36 cellular contexts compared by ENCODE assay signal in genomic region chr13:41782086-41782485, GRCh38.
DNase-seq lines count a peak whose midpoint lies in the region; ATAC-seq, FAIRE-seq and TF ChIP-seq lines count a peak whose summit lies in the region.
"Had no signal": no experiment of that assay in that cellular context is flagged by ENCODE, and none has a peak within 500 bp of the region (broad histone marks: within the 10 kb centered on the region; RNA-seq: fewer than 3 reads in every experiment).

No MANE protein-coding gene starts in this region.

- intact Hi-C loops in HepG2 (cut with micrococcal nuclease; ENCODE audit: unreplicated experiment) = no loop called here
- intact Hi-C loops in right lobe of liver (cut with DNase I) = no loop called here

- H2AFZ ChIP-seq in HepG2 (ENCODE audit: low read length) (no peak overlapping the region), neural cell (ENCODE audit: low read depth, low read length) (peak overlapping the region; percentile 28)

- H3K36me3 ChIP-seq in HepG2 (replicated peaks in 1 of 2; ENCODE audit: control insufficient read depth in 1 of 2, insufficient read depth in 2 of 2, low read length in 2 of 2) (peaks cover 0 to 6% of the 10 kb centered on the region in 2 experiments; a peak in 1 of 5 replicates), right lobe of liver (no peaks in the 10 kb centered on the region), neural cell (ENCODE audit: insufficient read depth, low read length) (no peaks in the 10 kb centered on the region)
- H3K36me3 ChIP-seq: BE2C, thoracic aorta had no signal

- no peaks in the 10 kb centered on the region for H4K20me1 ChIP-seq in HepG2 (ENCODE audit: insufficient read depth, low read length)
- H4K20me1 ChIP-seq in neural cell (ENCODE audit: insufficient read depth) = no peaks in the 10 kb centered on the region

- no peak for TF ChIP-seq POLR2A in HepG2 (IDR thresholded peaks at IDR 0.05; ENCODE audit: insufficient read depth in 1 of 2, low read depth in 2 of 2, low read length in 2 of 2)
- TF ChIP-seq POLR2A in right lobe of liver (IDR thresholded peaks at IDR 0.05) = no peak

- TF ChIP-seq RAD21 in HepG2 (CRISPR knock-in tag; IDR thresholded peaks at IDR 0.05) = no peak
- no peak for TF ChIP-seq RAD21 in neural cell (conservative IDR thresholded peaks at IDR 0.05)

- 69% methylated on average over 1 of the region's 1 CpG for WGBS in HepG2 (ENCODE audit: low lambda C conversion rate)
- WGBS in right lobe of liver (ENCODE audit: insufficient coverage, low coverage, low lambda C conversion rate, missing lambda C conversion rate) = 100% methylated on average over 1 of the region's 1 CpG

- TF ChIP-seq EP300 in HepG2 (IDR thresholded peaks at IDR 0.05; ENCODE audit: low read depth in 2 of 2, low read length in 2 of 2) (no peak), HepG2 (CRISPR knock-in tag; IDR thresholded peaks at IDR 0.05; ENCODE audit: borderline replicate concordance) (no peak), neural cell (conservative IDR thresholded peaks at IDR 0.05; ENCODE audit: poor library complexity, severe bottlenecking) (no peak)

- no peak overlapping the region for H3K4me3 Mint-ChIP-seq in T-cell
- H3K4me3 Mint-ChIP-seq: activated naive CD8-positive, alpha-beta T cell treated with anti-CD3 and anti-CD28 coated beads, Interleukin-2, amount 50 U/mL, for 24 hours; activated T-cell treated with anti-CD3 and anti-CD28 coated beads, Interleukin-2, amount 50 U/mL, for 72 hours; CD8-positive, alpha-beta T cell; effector memory CD8-positive, alpha-beta T cell; T-helper 2 cell treated with Interferon-gamma antibody and Interleukin-4, amounts not matched to agents 5 μg/mL and 100 μg/mL, for 36 hours had no signal

- H3K27ac ChIP-seq in HepG2 (ENCODE audit: extremely low read length, insufficient read depth, low read length) (peak overlapping the region; percentile 13), right lobe of liver (no peak overlapping the region), neural cell (ENCODE audit: low read length) (no peak overlapping the region)
- H3K27ac ChIP-seq: HL-60, KMS-11, thoracic aorta had no signal

- H3K4me2 ChIP-seq in HepG2 (ENCODE audit: low read depth, low read length) (no peak overlapping the region), neural cell (ENCODE audit: low read length) (no peak overlapping the region)
- H3K4me2 ChIP-seq: KMS-11 had no signal

- H3K9ac ChIP-seq in HepG2 (ENCODE audit: insufficient read depth, low read depth, low read length) = no peak overlapping the region
- no peak overlapping the region for H3K9ac ChIP-seq in neural cell (ENCODE audit: low read length)
- H3K9ac ChIP-seq: KMS-11 had no signal

- peak; percentile 24 for DNase-seq in HepG2 (ENCODE audit: low spot score)
- DNase-seq in right lobe of liver = no peak
- peak; percentile 57 for DNase-seq in foreskin melanocyte
- DNase-seq in NCI-H146 treated with DMSO at 0.1 percent for 48 hours (lab: John Stamatoyannopoulos, UW; ENCODE audit: unreplicated experiment) = no peak
- no peak for DNase-seq in NCI-H2227 (lab: John Stamatoyannopoulos, UW; ENCODE audit: unreplicated experiment)
- no peak for DNase-seq in T-cell
- DNase-seq: ACHN; activated CD4-positive, alpha-beta T cell treated with anti-CD3 and anti-CD28 coated beads, Interleukin-2, amount 50 U/mL, for 48 hours; activated CD4-positive, CD25-positive, alpha-beta regulatory T cell treated with anti-CD3 and anti-CD28 coated beads, Interleukin-2, amount 50 U/mL, for 72 hours; activated naive CD4-positive, alpha-beta T cell; activated naive CD8-positive, alpha-beta T cell treated with anti-CD3 and anti-CD28 coated beads, Interleukin-2, amount 50 U/mL, for 24 hours; activated T-cell treated with anti-CD3 and anti-CD28 coated beads, Interleukin-2, amount 50 U/mL, for 72 hours; BE2C; CD8-positive, alpha-beta T cell; central memory CD4-positive, alpha-beta T cell; cortex of kidney; DMS 273 treated with DMSO at 0.1 percent for 48 hours; effector memory CD8-positive, alpha-beta T cell; EL; erythroblast; HCEC 1CT; kidney glomerular epithelial cell; MM.1S; NCI-H2029; NCI-H2227 treated with DMSO at 0.1 percent for 48 hours; NCI-H526 treated with DMSO at 0.1 percent for 48 hours; PC-3; posterior cingulate gyrus; stimulated activated naive CD8-positive, alpha-beta T cell treated with anti-CD3 and anti-CD28 coated beads, Interleukin-15, Interleukin-2, amounts not matched to agents 100 U/mL and 50 U/mL, for 24 hours had no signal

- no peak overlapping the region for H3K27ac Mint-ChIP-seq in T-cell
- H3K27ac Mint-ChIP-seq: activated naive CD8-positive, alpha-beta T cell treated with anti-CD3 and anti-CD28 coated beads, Interleukin-2, amount 50 U/mL, for 24 hours; activated T-cell treated with anti-CD3 and anti-CD28 coated beads, Interleukin-2, amount 50 U/mL, for 72 hours; CD8-positive, alpha-beta T cell; effector memory CD8-positive, alpha-beta T cell; T-helper 2 cell treated with Interferon-gamma antibody and Interleukin-4, amounts not matched to agents 5 μg/mL and 100 μg/mL, for 36 hours had no signal

- no peaks in the 10 kb centered on the region for H3K9me2 ChIP-seq in neural cell (ENCODE audit: insufficient read depth, low read length)

- no TSS peak for BruUV-seq in HepG2 (replicated peaks; lab: Mats Ljungman, UMichigan)

- no peaks in the 10 kb centered on the region for H3K9me3 ChIP-seq in HepG2 (ENCODE audit: low read length)
- H3K9me3 ChIP-seq in right lobe of liver = no peaks in the 10 kb centered on the region
- H3K9me3 ChIP-seq in neural cell (ENCODE audit: low read length) = no peaks in the 10 kb centered on the region
- H3K9me3 ChIP-seq: BE2C, thoracic aorta had no signal

- TF ChIP-seq CTCF in HepG2 (CRISPR knock-in tag; IDR thresholded peaks at IDR 0.05) (no peak), right lobe of liver (IDR thresholded peaks at IDR 0.05) (no peak), neural cell (IDR thresholded peaks at IDR 0.05; ENCODE audit: poor library complexity, severe bottlenecking) (no peak)

- no peaks in the 10 kb centered on the region for H3K27me3 Mint-ChIP-seq in T-cell
- H3K27me3 Mint-ChIP-seq: activated naive CD8-positive, alpha-beta T cell treated with anti-CD3 and anti-CD28 coated beads, Interleukin-2, amount 50 U/mL, for 24 hours; effector memory CD8-positive, alpha-beta T cell had no signal

- H3K4me1 ChIP-seq in HepG2 (ENCODE audit: insufficient read depth, low read length) = peaks cover 21% of the 10 kb centered on the region
- H3K4me1 ChIP-seq in right lobe of liver = no peaks in the 10 kb centered on the region

- CTCF ChIA-PET in HepG2 (lab: Yijun Ruan, JAX; ENCODE audit: low intra/inter-chr PET ratio, low total read pairs) (no interaction called here), T-cell (lab: Charles Lee) (no interaction called here)

- H3K4me3 ChIP-seq in HepG2 (replicated peaks in 1 of 3; ENCODE audit: insufficient read depth in 1 of 3, low read depth in 2 of 3, low read length in 3 of 3) = no peak overlapping the region
- H3K4me3 ChIP-seq in right lobe of liver = no peak overlapping the region
- H3K4me3 ChIP-seq in neural cell (ENCODE audit: low read length) = no peak overlapping the region
- H3K4me3 ChIP-seq: thoracic aorta had no signal

- in situ Hi-C loops in HepG2 (cut with HindIII; ENCODE audit: extremely low pct_ligation_motif_present, low pct_unique_long_range_greater_than_20kb) = no loop called here

- no peaks in the 10 kb centered on the region for H3K9me3 Mint-ChIP-seq in T-cell
- H3K9me3 Mint-ChIP-seq: activated naive CD8-positive, alpha-beta T cell treated with anti-CD3 and anti-CD28 coated beads, Interleukin-2, amount 50 U/mL, for 24 hours; activated T-cell treated with anti-CD3 and anti-CD28 coated beads, Interleukin-2, amount 50 U/mL, for 72 hours; CD8-positive, alpha-beta T cell; effector memory CD8-positive, alpha-beta T cell; T-helper 2 cell treated with Interferon-gamma antibody and Interleukin-4, amounts not matched to agents 5 μg/mL and 100 μg/mL, for 36 hours had no signal

- H3K79me2 ChIP-seq in HepG2 (ENCODE audit: insufficient read depth, low read length) (no peaks in the 10 kb centered on the region), neural cell (replicated peaks; ENCODE audit: insufficient read depth, low read length) (no peaks in the 10 kb centered on the region)

- no peak for ATAC-seq in HepG2
- no peak for ATAC-seq in right lobe of liver
- ATAC-seq in HG03139 (IDR thresholded peaks at IDR 0.05; ENCODE audit: unreplicated experiment) = no peak
- no peak for ATAC-seq in T-cell (replicated peaks in 1 of 4)
- ATAC-seq: activated naive CD8-positive, alpha-beta T cell treated with anti-CD3 and anti-CD28 coated beads, Interleukin-2, amount 50 U/mL, for 24 hours; activated T-cell treated with anti-CD3 and anti-CD28 coated beads, Interleukin-2, amount 50 U/mL, for 72 hours; CD8-positive, alpha-beta T cell; effector memory CD8-positive, alpha-beta T cell; stimulated activated naive CD8-positive, alpha-beta T cell treated with anti-CD3 and anti-CD28 coated beads, Interleukin-15, Interleukin-2, amounts not matched to agents 100 U/mL and 50 U/mL, for 24 hours had no signal

- peaks cover 20% of the 10 kb centered on the region for H3K36me3 Mint-ChIP-seq in T-cell

- H3F3A ChIP-seq in neural cell (ENCODE audit: insufficient read depth, low read length, poor library complexity, severe bottlenecking) = no peaks in the 10 kb centered on the region

- H3K27me3 ChIP-seq in HepG2 (ENCODE audit: control insufficient read depth in 1 of 2, insufficient read depth in 2 of 2, low read length in 2 of 2) (no peaks in the 10 kb centered on the region), right lobe of liver (no peaks in the 10 kb centered on the region), neural cell (ENCODE audit: insufficient read depth, low read depth, low read length) (no peaks in the 10 kb centered on the region)
- H3K27me3 ChIP-seq: BE2C had no signal

- FAIRE-seq in HepG2 (lab: Jason Lieb, UNC) = no peak
- FAIRE-seq: astrocyte had no signal

- POLR2A ChIA-PET in HepG2 (lab: Yijun Ruan, JAX) = no interaction called here
- POLR2A ChIA-PET in T-cell (lab: Charles Lee) = no interaction called here

- no peaks in the 10 kb centered on the region for H3K4me1 Mint-ChIP-seq in T-cell
- H3K4me1 Mint-ChIP-seq: activated naive CD8-positive, alpha-beta T cell treated with anti-CD3 and anti-CD28 coated beads, Interleukin-2, amount 50 U/mL, for 24 hours had no signal

TF ChIP-seq in HepG2, 621 proteins besides CTCF, POLR2A, EP300 and RAD21 (continues in another document):
- TF ChIP-seq SOX13 (IDR thresholded peaks at IDR 0.05) (no peak), SOX13 (CRISPR knock-in tag; conservative IDR thresholded peaks at IDR 0.05 in 1 of 2, IDR thresholded peaks at IDR 0.05 in 1 of 2) (peak in 1 of 2 experiments; percentile 22; a peak in 1 of 4 replicates)

TF ChIP-seq in neural cell, 6 proteins besides CTCF, POLR2A, EP300 and RAD21 (continues in another document):
- TF ChIP-seq POLR2AphosphoS5 (IDR thresholded peaks at IDR 0.05) = no peak
- TF ChIP-seq TAF1 (IDR thresholded peaks at IDR 0.05; ENCODE audit: low read depth) = no peak
- TF ChIP-seq SMC3 (conservative IDR thresholded peaks at IDR 0.05; ENCODE audit: poor library complexity) = no peak
- TF ChIP-seq EZH2 (IDR thresholded peaks at IDR 0.05; ENCODE audit: borderline replicate concordance, insufficient read depth, low read length, poor library complexity, severe bottlenecking) = no peak

Comparison
In these comparisons a context has a peak if more than half of its experiments do, and no peak if none do; other contexts are left out.
1. DNase-seq: peak in HepG2 (single experiment) and foreskin melanocyte (single experiment); none in right lobe of liver (0 of 3), NCI-H146 treated with DMSO at 0.1 percent for 48 hours (single experiment), NCI-H2227 (single experiment) and T-cell (0 of 34).